Comparison of ENCODE assay signal across 27 cellular contexts in genomic region chr11:65958306-65958705, GRCh38. TPM values are rescaled to one million over a fixed set of nuclear protein-coding genes. Genes with fewer than 3 reads are reported as not detected.
DNase-seq lines count a peak whose midpoint lies in the region; ATAC-seq lines count a peak whose summit lies in the region.
"Had no signal": no experiment of that assay in that cellular context is flagged by ENCODE, and none has a peak within 500 bp of the region (broad histone marks: within the 10 kb centered on the region; RNA-seq: fewer than 3 reads in every experiment).

No MANE protein-coding gene starts in this region.

- H3K27me3 Mint-ChIP-seq in activated naive CD4-positive, alpha-beta T cell treated with anti-CD3 and anti-CD28 coated beads, Interleukin-2, amount 50 U/mL, for 24 hours = no peaks in the 10 kb centered on the region
- H3K27me3 Mint-ChIP-seq in activated naive CD8-positive, alpha-beta T cell treated with anti-CD3 and anti-CD28 coated beads, Interleukin-2, amount 10 ng/mL, durations not matched to agents 7 days and 5 days = no peaks in the 10 kb centered on the region
- H3K27me3 Mint-ChIP-seq in stimulated activated memory B cell treated with anti-CD40 and anti-IgM and Interleukin-4, amounts not matched to agents 10 μg/mL and 1 μg/mL and 100 μg/mL, for 72 hours = no peaks in the 10 kb centered on the region
- H3K27me3 Mint-ChIP-seq: CD8-positive, alpha-beta memory T cell had no signal

- H3K27ac Mint-ChIP-seq in activated naive CD4-positive, alpha-beta T cell treated with anti-CD3 and anti-CD28 coated beads, Interleukin-2, amount 50 U/mL, for 24 hours = peak overlapping the region; percentile 70
- peak overlapping the region in 1 of 2 donors; percentile 93 for H3K27ac Mint-ChIP-seq in activated naive CD4-positive, alpha-beta T cell treated with anti-CD3 and anti-CD28 coated beads, Interleukin-2, amount 50 U/mL, for 72 hours
- peak overlapping the region; percentile 91 for H3K27ac Mint-ChIP-seq in activated naive CD8-positive, alpha-beta T cell treated with anti-CD3 and anti-CD28 coated beads, Interleukin-2, amount 10 ng/mL, durations not matched to agents 7 days and 5 days
- H3K27ac Mint-ChIP-seq in stimulated activated memory B cell treated with anti-CD40 and anti-IgM and Interleukin-4, amounts not matched to agents 10 μg/mL and 1 μg/mL and 100 μg/mL, for 72 hours = peak overlapping the region; percentile 89
- H3K27ac Mint-ChIP-seq: endodermal cell had no signal

- no peak for DNase-seq in activated naive CD4-positive, alpha-beta T cell treated with anti-CD3 and anti-CD28 coated beads, Interleukin-2, amount 50 U/mL, for 72 hours (ENCODE audit: low spot score in 2 of 2)
- no peak for DNase-seq in NT2/D1 (ENCODE audit: low read depth, low spot score)
- DNase-seq in activated naive CD8-positive, alpha-beta T cell treated with anti-CD3 and anti-CD28 coated beads, Interleukin-2, amount 10 ng/mL, durations not matched to agents 7 days and 5 days = no peak
- DNase-seq in HCEC 1CT = no peak
- DNase-seq in activated CD8-positive, alpha-beta memory T cell treated with anti-CD3 and anti-CD28 coated beads for 24 hours = no peak
- DNase-seq: activated T-cell treated with anti-CD3 and anti-CD28 coated beads, Interleukin-2, amount 50 U/mL, for 48 hours; adrenal gland; CD8-positive, alpha-beta memory T cell; colonic mucosa; DMS79 treated with DMSO at 0.1 percent for 48 hours; endodermal cell; esophagus squamous epithelium; NCI-H1105; NCI-H2081; NCI-H345; NCI-H82; nucleus accumbens; SHP77 treated with DMSO at 0.1 percent for 48 hours; small intestine; stimulated activated CD4-positive, alpha-beta T cell treated with anti-CD3 and anti-CD28 coated beads, Interleukin-2, amount 100 ng/mL, for 24 hours; testis had no signal

- H3K9ac ChIP-seq in NT2/D1 (ENCODE audit: insufficient read length, low read depth) = peak overlapping the region; percentile 58

- H3K27me3 ChIP-seq in NT2/D1 (ENCODE audit: insufficient read depth, insufficient read length) = no peaks in the 10 kb centered on the region
- H3K27me3 ChIP-seq: colonic mucosa, testis had no signal

- no peaks in the 10 kb centered on the region for H3K9me3 ChIP-seq in NT2/D1 (ENCODE audit: insufficient read depth, low read length)
- H3K9me3 ChIP-seq: adrenal gland, colonic mucosa, esophagus squamous epithelium, testis had no signal

- H3K4me3 ChIP-seq in NT2/D1 (ENCODE audit: insufficient read length, low read depth) = no peak overlapping the region
- H3K4me3 ChIP-seq: adrenal gland, colonic mucosa, esophagus squamous epithelium, lung, testis had no signal

- no peaks in the 10 kb centered on the region for H3K36me3 ChIP-seq in NT2/D1 (ENCODE audit: insufficient read depth, insufficient read length, low read length)
- H3K36me3 ChIP-seq: adrenal gland, colonic mucosa, esophagus squamous epithelium had no signal

- H3K9me3 Mint-ChIP-seq in activated naive CD4-positive, alpha-beta T cell treated with anti-CD3 and anti-CD28 coated beads, Interleukin-2, amount 50 U/mL, for 24 hours = no peaks in the 10 kb centered on the region
- H3K9me3 Mint-ChIP-seq in activated naive CD4-positive, alpha-beta T cell treated with anti-CD3 and anti-CD28 coated beads, Interleukin-2, amount 50 U/mL, for 72 hours = no peaks in the 10 kb centered on the region
- no peaks in the 10 kb centered on the region for H3K9me3 Mint-ChIP-seq in activated naive CD8-positive, alpha-beta T cell treated with anti-CD3 and anti-CD28 coated beads, Interleukin-2, amount 10 ng/mL, durations not matched to agents 7 days and 5 days
- H3K9me3 Mint-ChIP-seq in stimulated activated memory B cell treated with anti-CD40 and anti-IgM and Interleukin-4, amounts not matched to agents 10 μg/mL and 1 μg/mL and 100 μg/mL, for 72 hours = no peaks in the 10 kb centered on the region
- H3K9me3 Mint-ChIP-seq: CD8-positive, alpha-beta memory T cell; endodermal cell; stimulated activated effector memory CD8-positive, alpha-beta T cell treated with anti-CD3 and anti-CD28 coated beads, Interleukin-12 subunit alpha, Interleukin-12 subunit beta, amount 100 ng/mL, for 72 hours had no signal

- peaks cover 10% of the 10 kb centered on the region for H3K4me1 ChIP-seq in NT2/D1 (ENCODE audit: insufficient read depth, insufficient read length)

- H3K36me3 Mint-ChIP-seq in activated naive CD4-positive, alpha-beta T cell treated with anti-CD3 and anti-CD28 coated beads, Interleukin-2, amount 50 U/mL, for 24 hours = peaks cover 13% of the 10 kb centered on the region
- peaks cover 20 to 21% of the 10 kb centered on the region in 2 donors for H3K36me3 Mint-ChIP-seq in activated naive CD4-positive, alpha-beta T cell treated with anti-CD3 and anti-CD28 coated beads, Interleukin-2, amount 50 U/mL, for 72 hours
- H3K36me3 Mint-ChIP-seq in activated naive CD8-positive, alpha-beta T cell treated with anti-CD3 and anti-CD28 coated beads, Interleukin-2, amount 10 ng/mL, durations not matched to agents 7 days and 5 days = peaks cover 5% of the 10 kb centered on the region
- peaks cover 11% of the 10 kb centered on the region for H3K36me3 Mint-ChIP-seq in stimulated activated memory B cell treated with anti-CD40 and anti-IgM and Interleukin-4, amounts not matched to agents 10 μg/mL and 1 μg/mL and 100 μg/mL, for 72 hours

- peaks cover 43% of the 10 kb centered on the region for H3K4me1 Mint-ChIP-seq in activated naive CD4-positive, alpha-beta T cell treated with anti-CD3 and anti-CD28 coated beads, Interleukin-2, amount 50 U/mL, for 24 hours
- peaks cover 34% of the 10 kb centered on the region for H3K4me1 Mint-ChIP-seq in activated naive CD8-positive, alpha-beta T cell treated with anti-CD3 and anti-CD28 coated beads, Interleukin-2, amount 10 ng/mL, durations not matched to agents 7 days and 5 days
- peaks cover 36% of the 10 kb centered on the region for H3K4me1 Mint-ChIP-seq in stimulated activated memory B cell treated with anti-CD40 and anti-IgM and Interleukin-4, amounts not matched to agents 10 μg/mL and 1 μg/mL and 100 μg/mL, for 72 hours

- no peak for ATAC-seq in activated naive CD4-positive, alpha-beta T cell treated with anti-CD3 and anti-CD28 coated beads, Interleukin-2, amount 50 U/mL, for 72 hours
- no peak for ATAC-seq in activated naive CD8-positive, alpha-beta T cell treated with anti-CD3 and anti-CD28 coated beads, Interleukin-2, amount 10 ng/mL, durations not matched to agents 7 days and 5 days (ENCODE audit: low read depth)
- no peak for ATAC-seq in stimulated activated memory B cell treated with anti-CD40 and anti-IgM and Interleukin-4, amounts not matched to agents 10 μg/mL and 1 μg/mL and 100 μg/mL, for 72 hours
- ATAC-seq in GM18868 (IDR thresholded peaks at IDR 0.05; ENCODE audit: unreplicated experiment) = no peak
- ATAC-seq: stimulated activated effector memory CD8-positive, alpha-beta T cell treated with anti-CD3 and anti-CD28 coated beads, Interleukin-12 subunit alpha, Interleukin-12 subunit beta, amount 100 ng/mL, for 72 hours had no signal

- POLR2A ChIA-PET in activated naive CD8-positive, alpha-beta T cell treated with anti-CD3 and anti-CD28 coated beads, Interleukin-2, amount 10 ng/mL, durations not matched to agents 7 days and 5 days (lab: Charles Lee) = interaction anchor here (0.8 to 1.5 kb wide), 6 partner anchors 30 to 99 kb away, joined by 3 to 8 read pairs (median 4); partner anchors contain the start of genes CCDC85B and FIBP

- H3K4me3 Mint-ChIP-seq in activated naive CD4-positive, alpha-beta T cell treated with anti-CD3 and anti-CD28 coated beads, Interleukin-2, amount 50 U/mL, for 24 hours = peak overlapping the region; percentile 47
- H3K4me3 Mint-ChIP-seq in activated naive CD8-positive, alpha-beta T cell treated with anti-CD3 and anti-CD28 coated beads, Interleukin-2, amount 10 ng/mL, durations not matched to agents 7 days and 5 days = no peak overlapping the region
- H3K4me3 Mint-ChIP-seq in stimulated activated memory B cell treated with anti-CD40 and anti-IgM and Interleukin-4, amounts not matched to agents 10 μg/mL and 1 μg/mL and 100 μg/mL, for 72 hours = no peak overlapping the region
- H3K4me3 Mint-ChIP-seq: endodermal cell; stimulated activated effector memory CD8-positive, alpha-beta T cell treated with anti-CD3 and anti-CD28 coated beads, Interleukin-12 subunit alpha, Interleukin-12 subunit beta, amount 100 ng/mL, for 72 hours had no signal

RNA-seq across cellular contexts. Expression of gene SART1, which starts 3.2 kb away (rescaled TPM):
- 10 to 100 TPM; 53.1 to 60.2 TPM for total RNA-seq in activated naive CD4-positive, alpha-beta T cell treated with anti-CD3 and anti-CD28 coated beads, Interleukin-2, amount 50 U/mL, for 72 hours
- total RNA-seq in activated naive CD8-positive, alpha-beta T cell treated with anti-CD3 and anti-CD28 coated beads, Interleukin-2, amount 10 ng/mL, durations not matched to agents 7 days and 5 days = 10 to 100 TPM; 79.3 to 83.5 TPM

RNA-seq across cellular contexts. Expression of gene TSGA10IP, which starts 13.0 kb away (rescaled TPM):
- not detected for total RNA-seq in activated naive CD4-positive, alpha-beta T cell treated with anti-CD3 and anti-CD28 coated beads, Interleukin-2, amount 50 U/mL, for 72 hours
- not detected for total RNA-seq in activated naive CD8-positive, alpha-beta T cell treated with anti-CD3 and anti-CD28 coated beads, Interleukin-2, amount 10 ng/mL, durations not matched to agents 7 days and 5 days
- total RNA-seq: CD8-positive, alpha-beta memory T cell; colonic mucosa; esophagus squamous epithelium; glomerular endothelial cell had no signal

RNA-seq across cellular contexts. Expression of gene DRAP1, which starts 39.1 kb away (rescaled TPM):
- 100 to 1,000 TPM; 110 to 167 TPM for total RNA-seq in activated naive CD4-positive, alpha-beta T cell treated with anti-CD3 and anti-CD28 coated beads, Interleukin-2, amount 50 U/mL, for 72 hours
- total RNA-seq in activated naive CD8-positive, alpha-beta T cell treated with anti-CD3 and anti-CD28 coated beads, Interleukin-2, amount 10 ng/mL, durations not matched to agents 7 days and 5 days = 100 to 1,000 TPM; 225 to 259 TPM

RNA-seq across cellular contexts. Expression of gene C11orf68, which starts 39.4 kb away (rescaled TPM):
- 10 to 100 TPM; 17.6 to 28.6 TPM for total RNA-seq in activated naive CD4-positive, alpha-beta T cell treated with anti-CD3 and anti-CD28 coated beads, Interleukin-2, amount 50 U/mL, for 72 hours
- 10 to 100 TPM; 39.8 to 42.8 TPM for total RNA-seq in activated naive CD8-positive, alpha-beta T cell treated with anti-CD3 and anti-CD28 coated beads, Interleukin-2, amount 10 ng/mL, durations not matched to agents 7 days and 5 days

RNA-seq across cellular contexts. Expression of gene EIF1AD, which starts 43.7 kb away (rescaled TPM):
- 10 to 100 TPM; 47.5 to 86.8 TPM for total RNA-seq in activated naive CD4-positive, alpha-beta T cell treated with anti-CD3 and anti-CD28 coated beads, Interleukin-2, amount 50 U/mL, for 72 hours
- total RNA-seq in activated naive CD8-positive, alpha-beta T cell treated with anti-CD3 and anti-CD28 coated beads, Interleukin-2, amount 10 ng/mL, durations not matched to agents 7 days and 5 days = 10 to 100 TPM; 53.4 to 57.5 TPM
